20 cellular contexts compared by ENCODE assay signal in the genomic region with DNA sequence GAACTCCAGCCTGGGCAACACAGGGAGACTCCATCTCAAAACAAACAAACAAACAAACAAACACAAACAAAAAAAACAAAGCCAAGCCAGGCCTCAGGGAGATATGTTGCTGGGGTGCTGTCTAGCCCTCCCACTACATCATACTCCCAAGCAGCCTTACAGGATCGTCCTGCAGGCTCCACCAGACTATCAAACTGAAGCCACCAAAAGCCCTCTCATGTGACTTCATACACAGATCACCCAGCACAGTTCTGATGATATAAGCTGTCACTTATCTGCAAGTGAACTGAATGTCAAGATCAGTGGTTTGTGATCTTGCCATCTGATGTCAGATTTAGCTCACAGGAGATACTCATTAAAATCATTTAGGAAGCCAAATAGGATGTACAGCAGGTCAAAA. TPM values are rescaled to one million over a fixed set of nuclear protein-coding genes. Genes with fewer than 3 reads are reported as not detected.
A peak's percentile ranks its signal among the peaks of the same experiment; 100 is the strongest.
DNase-seq lines count a peak whose midpoint lies in the region; ATAC-seq and TF ChIP-seq lines count a peak whose summit lies in the region.
"Had no signal": no experiment of that assay in that cellular context is flagged by ENCODE, and none has a peak within 500 bp of the region (broad histone marks: within the 10 kb centered on the region; RNA-seq: fewer than 3 reads in every experiment).

No MANE protein-coding gene starts in this region.

- no peak for ATAC-seq in activated T-cell treated with anti-CD3 and anti-CD28 coated beads, Interleukin-2, amount 50 U/mL, for 72 hours (replicated peaks in 1 of 2)
- no peak for ATAC-seq in stimulated activated naive B cell treated with anti-CD40 and anti-IgM and Interleukin-4, amounts not matched to agents 10 μg/mL and 1 μg/mL and 100 μg/mL, for 72 hours (replicated peaks)
- ATAC-seq: GM23338, HCT116 had no signal

- H3K36me3 ChIP-seq in left ventricle myocardium inferior, result peaks cover 43% of the 10 kb centered on the region

- TF ChIP-seq CTCF in left ventricle myocardium inferior (IDR thresholded peaks at IDR 0.05; ENCODE audit: borderline replicate concordance), result no peak

- peak overlapping the region; percentile 10 for H3K27ac Mint-ChIP-seq in activated T-cell treated with anti-CD3 and anti-CD28 coated beads, Interleukin-2, amount 50 U/mL, for 72 hours
- peak overlapping the region; percentile 51 for H3K27ac Mint-ChIP-seq in dendritic cell treated with granulocyte-macrophage colony-stimulating factor and Interleukin-4, amounts not matched to agents 40 ng/mL and 50 ng/mL, for 4 days
- peak overlapping the region; percentile 9 for H3K27ac Mint-ChIP-seq in stimulated activated naive B cell treated with anti-CD40 and anti-IgM and Interleukin-4, amounts not matched to agents 10 μg/mL and 1 μg/mL and 100 μg/mL, for 72 hours
- H3K27ac Mint-ChIP-seq: B cell; CD4-positive, alpha-beta T cell; CD8-positive, alpha-beta memory T cell; GM23338; H9 had no signal

- H3K27ac ChIP-seq in left ventricle myocardium inferior (replicated peaks), result peak overlapping the region; percentile 24
- H3K27ac ChIP-seq: 22Rv1, BLaER1 had no signal

- no peaks in the 10 kb centered on the region for H3K4me1 Mint-ChIP-seq in activated T-cell treated with anti-CD3 and anti-CD28 coated beads, Interleukin-2, amount 50 U/mL, for 72 hours (ENCODE audit: low read depth)
- peaks cover 16% of the 10 kb centered on the region for H3K4me1 Mint-ChIP-seq in dendritic cell treated with granulocyte-macrophage colony-stimulating factor and Interleukin-4, amounts not matched to agents 40 ng/mL and 50 ng/mL, for 4 days (ENCODE audit: low read depth)
- peaks cover 0 to 7% of the 10 kb centered on the region in 2 donors for H3K4me1 Mint-ChIP-seq in stimulated activated naive B cell treated with anti-CD40 and anti-IgM and Interleukin-4, amounts not matched to agents 10 μg/mL and 1 μg/mL and 100 μg/mL, for 72 hours
- H3K4me1 Mint-ChIP-seq: B cell; CD8-positive, alpha-beta memory T cell; GM23338; H9 had no signal

- peaks cover 6% of the 10 kb centered on the region for H3K9me3 ChIP-seq in left ventricle myocardium inferior (replicated peaks)

- H3K9me3 Mint-ChIP-seq in activated T-cell treated with anti-CD3 and anti-CD28 coated beads, Interleukin-2, amount 50 U/mL, for 72 hours, result peaks cover 0 to 6% of the 10 kb centered on the region in 2 donors
- peaks cover 7% of the 10 kb centered on the region for H3K9me3 Mint-ChIP-seq in dendritic cell treated with granulocyte-macrophage colony-stimulating factor and Interleukin-4, amounts not matched to agents 40 ng/mL and 50 ng/mL, for 4 days
- H3K9me3 Mint-ChIP-seq in stimulated activated naive B cell treated with anti-CD40 and anti-IgM and Interleukin-4, amounts not matched to agents 10 μg/mL and 1 μg/mL and 100 μg/mL, for 72 hours, result peaks cover 3 to 5% of the 10 kb centered on the region in 2 donors
- H3K9me3 Mint-ChIP-seq: CD4-positive, alpha-beta T cell; CD8-positive, alpha-beta memory T cell; GM23338 had no signal

- intact Hi-C loops in left ventricle myocardium inferior (cut with micrococcal nuclease), result no loop called here
- intact Hi-C loops in cardiac septum (cut with DNase I), result no loop called here
- intact Hi-C loops in dendritic cell treated with granulocyte-macrophage colony-stimulating factor and Interleukin-4, amounts not matched to agents 40 ng/mL and 50 ng/mL, for 4 days (cut with micrococcal nuclease), result no loop called here

- H3K27me3 Mint-ChIP-seq in activated T-cell treated with anti-CD3 and anti-CD28 coated beads, Interleukin-2, amount 50 U/mL, for 72 hours (ENCODE audit: low read depth), result no peaks in the 10 kb centered on the region
- H3K27me3 Mint-ChIP-seq in dendritic cell treated with granulocyte-macrophage colony-stimulating factor and Interleukin-4, amounts not matched to agents 40 ng/mL and 50 ng/mL, for 4 days, result no peaks in the 10 kb centered on the region
- H3K27me3 Mint-ChIP-seq in stimulated activated naive B cell treated with anti-CD40 and anti-IgM and Interleukin-4, amounts not matched to agents 10 μg/mL and 1 μg/mL and 100 μg/mL, for 72 hours, result no peaks in the 10 kb centered on the region
- H3K27me3 Mint-ChIP-seq: B cell; CD4-positive, alpha-beta T cell; CD8-positive, alpha-beta memory T cell had no signal

- no peak overlapping the region for H3K4me3 ChIP-seq in left ventricle myocardium inferior
- H3K4me3 ChIP-seq: BLaER1, GM23338 had no signal

- H3K4me3 Mint-ChIP-seq in activated T-cell treated with anti-CD3 and anti-CD28 coated beads, Interleukin-2, amount 50 U/mL, for 72 hours, result no peak overlapping the region
- H3K4me3 Mint-ChIP-seq in dendritic cell treated with granulocyte-macrophage colony-stimulating factor and Interleukin-4, amounts not matched to agents 40 ng/mL and 50 ng/mL, for 4 days, result no peak overlapping the region
- no peak overlapping the region for H3K4me3 Mint-ChIP-seq in stimulated activated naive B cell treated with anti-CD40 and anti-IgM and Interleukin-4, amounts not matched to agents 10 μg/mL and 1 μg/mL and 100 μg/mL, for 72 hours
- H3K4me3 Mint-ChIP-seq: B cell; CD14-positive monocyte; CD4-positive, alpha-beta T cell; CD8-positive, alpha-beta memory T cell; GM23338; H9 had no signal

- H3K27me3 ChIP-seq in left ventricle myocardium inferior (ENCODE audit: low read depth), result no peaks in the 10 kb centered on the region
- H3K27me3 ChIP-seq: BLaER1 had no signal

- H3K4me1 ChIP-seq in left ventricle myocardium inferior, result peaks cover 13% of the 10 kb centered on the region
- H3K4me1 ChIP-seq: BLaER1 had no signal

- peaks cover 17 to 18% of the 10 kb centered on the region in 2 donors for H3K36me3 Mint-ChIP-seq in activated T-cell treated with anti-CD3 and anti-CD28 coated beads, Interleukin-2, amount 50 U/mL, for 72 hours (ENCODE audit: insufficient read depth in 2 of 2)
- peaks cover 89% of the 10 kb centered on the region for H3K36me3 Mint-ChIP-seq in dendritic cell treated with granulocyte-macrophage colony-stimulating factor and Interleukin-4, amounts not matched to agents 40 ng/mL and 50 ng/mL, for 4 days (ENCODE audit: low read depth)
- peaks cover 53 to 76% of the 10 kb centered on the region in 2 donors for H3K36me3 Mint-ChIP-seq in stimulated activated naive B cell treated with anti-CD40 and anti-IgM and Interleukin-4, amounts not matched to agents 10 μg/mL and 1 μg/mL and 100 μg/mL, for 72 hours

- DNase-seq in activated T-cell treated with anti-CD3 and anti-CD28 coated beads, Interleukin-2, amount 50 U/mL, for 72 hours, result no peak
- no peak for DNase-seq in activated T-cell treated with anti-CD3 and anti-CD28 coated beads, Interleukin-2, amount 50 U/mL, for 1 hour
- DNase-seq in left ventricle myocardium inferior (no peak), cardiac septum (ENCODE audit: low spot score) (no peak), SKM-1 treated with dmso at 0.1 percent for 144 hours (lab: John Stamatoyannopoulos, UW; ENCODE audit: unreplicated experiment) (no peak), activated gamma-delta T cell treated with Interleukin-2 at 50 U/mL for 16 hours (no peak)
- no peak for DNase-seq in stimulated activated naive B cell treated with anti-CD40 and anti-IgM and Interleukin-4, amounts not matched to agents 10 μg/mL and 1 μg/mL and 100 μg/mL, for 72 hours
- DNase-seq: Calu3; CD4-positive, alpha-beta T cell; CD8-positive, alpha-beta memory T cell; DMS53; DMS79 treated with DMSO at 0.1 percent for 48 hours; H9 had no signal

RNA-seq across cellular contexts. Expression of gene WDR41, which starts 43.3 kb away (rescaled TPM):
- 10 to 100 TPM; 48.7 to 50.1 TPM for total RNA-seq in activated T-cell treated with anti-CD3 and anti-CD28 coated beads, Interleukin-2, amount 50 U/mL, for 72 hours
- 28.5 TPM for total RNA-seq in left ventricle myocardium inferior
- total RNA-seq in cardiac septum, result 35.1 TPM
